ENCODE assay signal across 9 cellular contexts in genomic region chr2:230418341-230419016, GRCh38.
DNase-seq lines count a peak whose midpoint lies in the region; ATAC-seq, FAIRE-seq and TF ChIP-seq lines count a peak whose summit lies in the region.
"Had no signal": no experiment of that assay in that cellular context is flagged by ENCODE, and none has a peak within 500 bp of the region (broad histone marks: within the 10 kb centered on the region; RNA-seq: fewer than 3 reads in every experiment).

No MANE protein-coding gene starts in this region.

- H3K27me3 ChIP-seq in adipocyte (replicated peaks; ENCODE audit: control insufficient read depth, insufficient read depth, low read length): no peaks in the 10 kb centered on the region

- no peak for TF ChIP-seq POLR2A in H54 (IDR thresholded peaks at IDR 0.05; ENCODE audit: low read depth, low read length)

- DNase-seq in ACHN (peak; percentile 45), H54 (ENCODE audit: insufficient read length, low spot score) (no peak), adipocyte (ENCODE audit: low read depth) (peak; percentile 68), kidney tubule cell (ENCODE audit: low spot score) (peak; percentile 46), NCI-H2029 (lab: John Stamatoyannopoulos, UW) (no peak), NCI-H526 (lab: John Stamatoyannopoulos, UW) (no peak)
- DNase-seq: stimulated activated CD4-positive, alpha-beta T cell treated with anti-CD3 and anti-CD28 coated beads, Interleukin-4, amount 100 ng/mL, for 24 hours had no signal

- FAIRE-seq in H54 (lab: Jason Lieb, UNC): peak; percentile 80

- no peaks in the 10 kb centered on the region for H3K9me3 ChIP-seq in adipocyte (ENCODE audit: control insufficient read depth, low read length)

- in situ Hi-C loops in ACHN (cut with HindIII; ENCODE audit: low pct_ligation_motif_present, low pct_unique_long_range_greater_than_20kb, low sequenced_read_pairs): no loop called here

- H3K4me1 ChIP-seq in adipocyte (ENCODE audit: control insufficient read depth, insufficient read depth, low read length): peaks cover 47% of the 10 kb centered on the region

- peak overlapping the region; percentile 99 for H3K4me3 ChIP-seq in adipocyte (ENCODE audit: low read length)

- no peaks in the 10 kb centered on the region for H3K36me3 ChIP-seq in adipocyte (ENCODE audit: control insufficient read depth, insufficient read depth, low read length, severe bottlenecking)

- ATAC-seq in HG03108 (IDR thresholded peaks at IDR 0.05; ENCODE audit: unreplicated experiment) (no peak), GM21529 (IDR thresholded peaks at IDR 0.05; ENCODE audit: unreplicated experiment) (no peak)

- peak overlapping the region; percentile 99 for H3K9ac ChIP-seq in adipocyte (ENCODE audit: low read length)

Comparison
In these comparisons a context has a peak if more than half of its experiments do, and no peak if none do; other contexts are left out.
1. DNase-seq: peak in ACHN (single experiment), adipocyte (single experiment) and kidney tubule cell (single experiment); none in H54 (single experiment), NCI-H2029 (single experiment) and NCI-H526 (0 of 2).